In the genomic region with DNA sequence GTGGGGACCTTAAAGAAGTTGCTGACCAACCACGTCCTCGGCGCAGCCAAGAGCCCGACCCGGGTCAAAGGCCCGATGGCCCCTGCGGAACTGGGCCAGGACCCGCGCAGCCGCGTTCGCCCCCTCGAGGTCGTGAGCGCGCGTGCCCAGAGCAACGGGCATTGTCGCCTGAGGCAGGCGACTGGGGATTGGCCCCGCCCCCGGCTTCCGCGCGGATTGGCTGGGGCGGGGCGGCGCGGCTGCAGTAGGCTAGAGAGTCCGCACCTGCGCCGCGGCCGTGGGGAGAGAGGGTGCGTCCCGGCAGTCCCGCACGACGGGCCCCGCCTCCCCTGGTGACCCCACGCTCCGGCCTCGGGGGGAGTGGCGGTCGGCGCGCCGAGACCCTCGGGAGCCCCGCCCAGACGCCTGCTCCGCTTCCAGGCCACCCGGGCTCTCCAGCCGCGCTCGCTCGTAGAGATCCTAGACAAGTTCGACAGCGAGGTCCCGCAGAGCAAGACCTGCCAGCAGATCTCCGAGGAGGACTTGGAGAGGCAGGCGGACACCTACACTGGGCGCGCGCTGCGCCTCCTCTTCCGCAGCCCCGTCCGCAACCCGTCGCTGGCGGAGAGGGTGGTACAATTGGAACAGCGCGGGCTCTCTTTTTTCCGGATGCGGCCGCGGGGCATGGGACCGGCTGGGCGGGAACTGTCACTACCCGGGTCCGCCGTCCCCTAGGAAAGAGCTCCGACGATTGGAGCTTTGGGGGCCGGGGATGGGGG, we compare ENCODE assay signal across 1 cellular context.
TF ChIP-seq lines count a peak whose summit lies in the region.

No MANE protein-coding gene starts in this region.

TF ChIP-seq in K562, 482 proteins besides CTCF, POLR2A, EP300 and RAD21 (continued from another document and continues in another):
- TF ChIP-seq, protein P1, sequence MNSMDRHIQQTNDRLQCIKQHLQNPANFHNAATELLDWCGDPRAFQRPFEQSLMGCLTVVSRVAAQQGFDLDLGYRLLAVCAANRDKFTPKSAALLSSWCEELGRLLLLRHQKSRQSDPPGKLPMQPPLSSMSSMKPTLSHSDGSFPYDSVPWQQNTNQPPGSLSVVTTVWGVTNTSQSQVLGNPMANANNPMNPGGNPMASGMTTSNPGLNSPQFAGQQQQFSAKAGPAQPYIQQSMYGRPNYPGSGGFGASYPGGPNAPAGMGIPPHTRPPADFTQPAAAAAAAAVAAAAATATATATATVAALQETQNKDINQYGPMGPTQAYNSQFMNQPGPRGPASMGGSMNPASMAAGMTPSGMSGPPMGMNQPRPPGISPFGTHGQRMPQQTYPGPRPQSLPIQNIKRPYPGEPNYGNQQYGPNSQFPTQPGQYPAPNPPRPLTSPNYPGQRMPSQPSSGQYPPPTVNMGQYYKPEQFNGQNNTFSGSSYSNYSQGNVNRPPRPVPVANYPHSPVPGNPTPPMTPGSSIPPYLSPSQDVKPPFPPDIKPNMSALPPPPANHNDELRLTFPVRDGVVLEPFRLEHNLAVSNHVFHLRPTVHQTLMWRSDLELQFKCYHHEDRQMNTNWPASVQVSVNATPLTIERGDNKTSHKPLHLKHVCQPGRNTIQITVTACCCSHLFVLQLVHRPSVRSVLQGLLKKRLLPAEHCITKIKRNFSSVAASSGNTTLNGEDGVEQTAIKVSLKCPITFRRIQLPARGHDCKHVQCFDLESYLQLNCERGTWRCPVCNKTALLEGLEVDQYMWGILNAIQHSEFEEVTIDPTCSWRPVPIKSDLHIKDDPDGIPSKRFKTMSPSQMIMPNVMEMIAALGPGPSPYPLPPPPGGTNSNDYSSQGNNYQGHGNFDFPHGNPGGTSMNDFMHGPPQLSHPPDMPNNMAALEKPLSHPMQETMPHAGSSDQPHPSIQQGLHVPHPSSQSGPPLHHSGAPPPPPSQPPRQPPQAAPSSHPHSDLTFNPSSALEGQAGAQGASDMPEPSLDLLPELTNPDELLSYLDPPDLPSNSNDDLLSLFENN (IDR thresholded peaks at IDR 0.05; ENCODE audit: low read depth in 2 of 2, low read length in 2 of 2) = peak; percentile 49 to 83; a peak in 2 of 4 replicates
- TF ChIP-seq HMG20A (CRISPR knock-in tag; conservative IDR thresholded peaks at IDR 0.05) (no peak), CBX2 (IDR thresholded peaks at IDR 0.05; ENCODE audit: insufficient read depth, low read length, poor library complexity, severe bottlenecking) (no peak), IRF2 (CRISPR knock-in tag; IDR thresholded peaks at IDR 0.05) (no peak), HMGN3 (IDR thresholded peaks at IDR 0.05; ENCODE audit: borderline replicate concordance, extremely low read depth, insufficient read length, low read depth, low read length) (no peak), SIN3A (IDR thresholded peaks at IDR 0.05; ENCODE audit: borderline replicate concordance in 2 of 2, control insufficient read depth in 1 of 2, low read depth in 2 of 2, low read length in 2 of 2) (peak in 1 of 2 experiments; percentile 86; a peak in 2 of 4 replicates), RCOR1 (IDR thresholded peaks at IDR 0.05; ENCODE audit: borderline replicate concordance in 1 of 2, low read depth in 2 of 2, low read length in 2 of 2) (peak; percentile 60 to 87; a peak in 3 of 4 replicates), JUND (IDR thresholded peaks at IDR 0.05; ENCODE audit: borderline replicate concordance, low read depth, low read length) (peak; percentile 64; the same call in 1 of the 2 replicates), JUND (tag; IDR thresholded peaks at IDR 0.05; ENCODE audit: borderline replicate concordance, low read depth, low read length) (no peak), CHD2 (IDR thresholded peaks at IDR 0.05; ENCODE audit: low read depth, low read length) (peak; percentile 68), GTF2F1 (IDR thresholded peaks at IDR 0.05; ENCODE audit: low read depth, low read length) (peak; percentile 89), BDP1 (IDR thresholded peaks at IDR 0.05; ENCODE audit: insufficient read depth, insufficient read length) (no peak), EP400 (IDR thresholded peaks at IDR 0.05) (no peak), HNRNPK (IDR thresholded peaks at IDR 0.05; ENCODE audit: low read depth, low read length, poor library complexity, severe bottlenecking) (no peak), CTBP1 (IDR thresholded peaks at IDR 0.05; ENCODE audit: borderline replicate concordance) (no peak), RHOXF2B (CRISPR knock-in tag; conservative IDR thresholded peaks at IDR 0.05) (no peak), ASH1L (IDR thresholded peaks at IDR 0.05; ENCODE audit: borderline replicate concordance, low read depth, partially characterized antibody) (no peak), SRSF3 (IDR thresholded peaks at IDR 0.05; ENCODE audit: insufficient read depth, low read length) (no peak), EWSR1 (IDR thresholded peaks at IDR 0.05; ENCODE audit: borderline replicate concordance, low read depth, partially characterized antibody) (no peak), PHB2 (IDR thresholded peaks at IDR 0.05; ENCODE audit: low read depth) (no peak), SMARCB1 (IDR thresholded peaks at IDR 0.05; ENCODE audit: insufficient read length, low read depth) (no peak), XRCC4 (IDR thresholded peaks at IDR 0.05; ENCODE audit: extremely low read depth, insufficient read depth, insufficient read length) (no peak), ZNF778 (CRISPR knock-in tag; IDR thresholded peaks at IDR 0.05) (no peak), HCFC1 (IDR thresholded peaks at IDR 0.05; ENCODE audit: low read depth, low read length) (peak; percentile 42; the same call in 1 of the 2 replicates), FOXA1 (IDR thresholded peaks at IDR 0.05; ENCODE audit: borderline replicate concordance) (no peak), MXI1 (IDR thresholded peaks at IDR 0.05; ENCODE audit: low read depth, low read length) (peak; percentile 84; the same call in 1 of the 2 replicates), JUN (IDR thresholded peaks at IDR 0.05; ENCODE audit: borderline replicate concordance, low read depth, low read length) (peak; percentile 83), JUN (CRISPR knock-in tag; IDR thresholded peaks at IDR 0.05; ENCODE audit: borderline replicate concordance) (no peak), CBFA2T3 (IDR thresholded peaks at IDR 0.05) (no peak), CEBPB (tag; IDR thresholded peaks at IDR 0.05) (no peak), SMAD1 (IDR thresholded peaks at IDR 0.05; ENCODE audit: low read depth, low read length, partially characterized antibody) (peak; percentile 77)
- TF ChIP-seq, protein P2, sequence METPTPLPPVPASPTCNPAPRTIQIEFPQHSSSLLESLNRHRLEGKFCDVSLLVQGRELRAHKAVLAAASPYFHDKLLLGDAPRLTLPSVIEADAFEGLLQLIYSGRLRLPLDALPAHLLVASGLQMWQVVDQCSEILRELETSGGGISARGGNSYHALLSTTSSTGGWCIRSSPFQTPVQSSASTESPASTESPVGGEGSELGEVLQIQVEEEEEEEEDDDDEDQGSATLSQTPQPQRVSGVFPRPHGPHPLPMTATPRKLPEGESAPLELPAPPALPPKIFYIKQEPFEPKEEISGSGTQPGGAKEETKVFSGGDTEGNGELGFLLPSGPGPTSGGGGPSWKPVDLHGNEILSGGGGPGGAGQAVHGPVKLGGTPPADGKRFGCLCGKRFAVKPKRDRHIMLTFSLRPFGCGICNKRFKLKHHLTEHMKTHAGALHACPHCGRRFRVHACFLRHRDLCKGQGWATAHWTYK (CRISPR knock-in tag; IDR thresholded peaks at IDR 0.05) = no peak
- TF ChIP-seq, protein P3, sequence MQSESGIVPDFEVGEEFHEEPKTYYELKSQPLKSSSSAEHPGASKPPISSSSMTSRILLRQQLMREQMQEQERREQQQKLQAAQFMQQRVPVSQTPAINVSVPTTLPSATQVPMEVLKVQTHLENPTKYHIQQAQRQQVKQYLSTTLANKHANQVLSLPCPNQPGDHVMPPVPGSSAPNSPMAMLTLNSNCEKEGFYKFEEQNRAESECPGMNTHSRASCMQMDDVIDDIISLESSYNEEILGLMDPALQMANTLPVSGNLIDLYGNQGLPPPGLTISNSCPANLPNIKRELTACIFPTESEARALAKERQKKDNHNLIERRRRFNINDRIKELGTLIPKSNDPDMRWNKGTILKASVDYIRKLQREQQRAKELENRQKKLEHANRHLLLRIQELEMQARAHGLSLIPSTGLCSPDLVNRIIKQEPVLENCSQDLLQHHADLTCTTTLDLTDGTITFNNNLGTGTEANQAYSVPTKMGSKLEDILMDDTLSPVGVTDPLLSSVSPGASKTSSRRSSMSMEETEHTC (IDR thresholded peaks at IDR 0.05) = no peak
- TF ChIP-seq, protein P4, sequence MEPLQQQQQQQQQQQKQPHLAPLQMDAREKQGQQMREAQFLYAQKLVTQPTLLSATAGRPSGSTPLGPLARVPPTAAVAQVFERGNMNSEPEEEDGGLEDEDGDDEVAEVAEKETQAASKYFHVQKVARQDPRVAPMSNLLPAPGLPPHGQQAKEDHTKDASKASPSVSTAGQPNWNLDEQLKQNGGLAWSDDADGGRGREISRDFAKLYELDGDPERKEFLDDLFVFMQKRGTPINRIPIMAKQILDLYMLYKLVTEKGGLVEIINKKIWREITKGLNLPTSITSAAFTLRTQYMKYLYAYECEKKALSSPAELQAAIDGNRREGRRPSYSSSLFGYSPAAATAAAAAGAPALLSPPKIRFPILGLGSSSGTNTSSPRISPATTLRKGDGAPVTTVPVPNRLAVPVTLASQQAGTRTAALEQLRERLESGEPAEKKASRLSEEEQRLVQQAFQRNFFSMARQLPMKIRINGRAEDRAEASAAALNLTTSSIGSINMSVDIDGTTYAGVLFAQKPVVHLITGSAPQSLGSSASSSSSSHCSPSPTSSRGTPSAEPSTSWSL (CRISPR knock-in tag; IDR thresholded peaks at IDR 0.05; ENCODE audit: borderline replicate concordance) = no peak
- TF ChIP-seq, protein P5, sequence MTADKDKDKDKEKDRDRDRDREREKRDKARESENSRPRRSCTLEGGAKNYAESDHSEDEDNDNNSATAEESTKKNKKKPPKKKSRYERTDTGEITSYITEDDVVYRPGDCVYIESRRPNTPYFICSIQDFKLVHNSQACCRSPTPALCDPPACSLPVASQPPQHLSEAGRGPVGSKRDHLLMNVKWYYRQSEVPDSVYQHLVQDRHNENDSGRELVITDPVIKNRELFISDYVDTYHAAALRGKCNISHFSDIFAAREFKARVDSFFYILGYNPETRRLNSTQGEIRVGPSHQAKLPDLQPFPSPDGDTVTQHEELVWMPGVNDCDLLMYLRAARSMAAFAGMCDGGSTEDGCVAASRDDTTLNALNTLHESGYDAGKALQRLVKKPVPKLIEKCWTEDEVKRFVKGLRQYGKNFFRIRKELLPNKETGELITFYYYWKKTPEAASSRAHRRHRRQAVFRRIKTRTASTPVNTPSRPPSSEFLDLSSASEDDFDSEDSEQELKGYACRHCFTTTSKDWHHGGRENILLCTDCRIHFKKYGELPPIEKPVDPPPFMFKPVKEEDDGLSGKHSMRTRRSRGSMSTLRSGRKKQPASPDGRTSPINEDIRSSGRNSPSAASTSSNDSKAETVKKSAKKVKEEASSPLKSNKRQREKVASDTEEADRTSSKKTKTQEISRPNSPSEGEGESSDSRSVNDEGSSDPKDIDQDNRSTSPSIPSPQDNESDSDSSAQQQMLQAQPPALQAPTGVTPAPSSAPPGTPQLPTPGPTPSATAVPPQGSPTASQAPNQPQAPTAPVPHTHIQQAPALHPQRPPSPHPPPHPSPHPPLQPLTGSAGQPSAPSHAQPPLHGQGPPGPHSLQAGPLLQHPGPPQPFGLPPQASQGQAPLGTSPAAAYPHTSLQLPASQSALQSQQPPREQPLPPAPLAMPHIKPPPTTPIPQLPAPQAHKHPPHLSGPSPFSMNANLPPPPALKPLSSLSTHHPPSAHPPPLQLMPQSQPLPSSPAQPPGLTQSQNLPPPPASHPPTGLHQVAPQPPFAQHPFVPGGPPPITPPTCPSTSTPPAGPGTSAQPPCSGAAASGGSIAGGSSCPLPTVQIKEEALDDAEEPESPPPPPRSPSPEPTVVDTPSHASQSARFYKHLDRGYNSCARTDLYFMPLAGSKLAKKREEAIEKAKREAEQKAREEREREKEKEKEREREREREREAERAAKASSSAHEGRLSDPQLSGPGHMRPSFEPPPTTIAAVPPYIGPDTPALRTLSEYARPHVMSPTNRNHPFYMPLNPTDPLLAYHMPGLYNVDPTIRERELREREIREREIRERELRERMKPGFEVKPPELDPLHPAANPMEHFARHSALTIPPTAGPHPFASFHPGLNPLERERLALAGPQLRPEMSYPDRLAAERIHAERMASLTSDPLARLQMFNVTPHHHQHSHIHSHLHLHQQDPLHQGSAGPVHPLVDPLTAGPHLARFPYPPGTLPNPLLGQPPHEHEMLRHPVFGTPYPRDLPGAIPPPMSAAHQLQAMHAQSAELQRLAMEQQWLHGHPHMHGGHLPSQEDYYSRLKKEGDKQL (CRISPR knock-in tag; IDR thresholded peaks at IDR 0.05; ENCODE audit: borderline replicate concordance) = no peak
- TF ChIP-seq, protein P6, sequence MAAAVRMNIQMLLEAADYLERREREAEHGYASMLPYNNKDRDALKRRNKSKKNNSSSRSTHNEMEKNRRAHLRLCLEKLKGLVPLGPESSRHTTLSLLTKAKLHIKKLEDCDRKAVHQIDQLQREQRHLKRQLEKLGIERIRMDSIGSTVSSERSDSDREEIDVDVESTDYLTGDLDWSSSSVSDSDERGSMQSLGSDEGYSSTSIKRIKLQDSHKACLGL (CRISPR knock-in tag; IDR thresholded peaks at IDR 0.05; ENCODE audit: borderline replicate concordance, poor library complexity, severe bottlenecking) = no peak
- TF ChIP-seq, protein P7, sequence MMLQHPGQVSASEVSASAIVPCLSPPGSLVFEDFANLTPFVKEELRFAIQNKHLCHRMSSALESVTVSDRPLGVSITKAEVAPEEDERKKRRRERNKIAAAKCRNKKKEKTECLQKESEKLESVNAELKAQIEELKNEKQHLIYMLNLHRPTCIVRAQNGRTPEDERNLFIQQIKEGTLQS (IDR thresholded peaks at IDR 0.05) = no peak
- TF ChIP-seq, protein P7 (CRISPR knock-in tag; conservative IDR thresholded peaks at IDR 0.05) = 0 out of 2 replicates have a peak, but pooled peaks have one; percentile 40
- TF ChIP-seq, protein P8, sequence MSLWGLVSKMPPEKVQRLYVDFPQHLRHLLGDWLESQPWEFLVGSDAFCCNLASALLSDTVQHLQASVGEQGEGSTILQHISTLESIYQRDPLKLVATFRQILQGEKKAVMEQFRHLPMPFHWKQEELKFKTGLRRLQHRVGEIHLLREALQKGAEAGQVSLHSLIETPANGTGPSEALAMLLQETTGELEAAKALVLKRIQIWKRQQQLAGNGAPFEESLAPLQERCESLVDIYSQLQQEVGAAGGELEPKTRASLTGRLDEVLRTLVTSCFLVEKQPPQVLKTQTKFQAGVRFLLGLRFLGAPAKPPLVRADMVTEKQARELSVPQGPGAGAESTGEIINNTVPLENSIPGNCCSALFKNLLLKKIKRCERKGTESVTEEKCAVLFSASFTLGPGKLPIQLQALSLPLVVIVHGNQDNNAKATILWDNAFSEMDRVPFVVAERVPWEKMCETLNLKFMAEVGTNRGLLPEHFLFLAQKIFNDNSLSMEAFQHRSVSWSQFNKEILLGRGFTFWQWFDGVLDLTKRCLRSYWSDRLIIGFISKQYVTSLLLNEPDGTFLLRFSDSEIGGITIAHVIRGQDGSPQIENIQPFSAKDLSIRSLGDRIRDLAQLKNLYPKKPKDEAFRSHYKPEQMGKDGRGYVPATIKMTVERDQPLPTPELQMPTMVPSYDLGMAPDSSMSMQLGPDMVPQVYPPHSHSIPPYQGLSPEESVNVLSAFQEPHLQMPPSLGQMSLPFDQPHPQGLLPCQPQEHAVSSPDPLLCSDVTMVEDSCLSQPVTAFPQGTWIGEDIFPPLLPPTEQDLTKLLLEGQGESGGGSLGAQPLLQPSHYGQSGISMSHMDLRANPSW (CRISPR knock-in tag; IDR thresholded peaks at IDR 0.05) = peak; percentile 96; the same call in 1 of the 2 replicates
